Comparison of ENCODE assay signal across 1 cellular context in the genomic region with DNA sequence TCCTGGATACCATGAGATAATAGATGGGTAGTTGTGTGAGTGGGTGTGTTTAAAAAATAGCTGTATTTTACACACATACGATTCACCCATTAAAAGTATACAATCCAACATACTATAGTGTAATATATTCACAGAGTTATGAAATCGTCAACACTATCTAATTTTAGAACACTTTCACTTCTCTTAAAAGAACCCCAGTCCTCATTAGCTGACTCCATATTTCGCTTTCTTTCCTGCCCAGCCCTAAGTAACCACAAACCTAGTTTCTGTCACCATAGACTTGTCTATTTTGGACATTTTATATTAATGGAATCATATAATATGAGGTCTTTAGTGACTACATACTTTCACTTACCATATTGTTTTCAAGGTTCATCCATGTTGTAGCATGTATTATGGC.
TF ChIP-seq lines count a peak whose summit lies in the region.

No MANE protein-coding gene starts in this region.

TF ChIP-seq in HepG2, 621 proteins besides CTCF, POLR2A, EP300 and RAD21 (continued from another document):
- TF ChIP-seq ZNF768 (CRISPR knock-in tag; IDR thresholded peaks at IDR 0.05), result no peak
